In genomic region chr2:28565720-28566295, GRCh38 we compare ENCODE assay signal across 9 cellular contexts.
DNase-seq lines count a peak whose midpoint lies in the region; ATAC-seq and TF ChIP-seq lines count a peak whose summit lies in the region.
"Had no signal": no experiment of that assay in that cellular context is flagged by ENCODE, and none has a peak within 500 bp of the region (broad histone marks: within the 10 kb centered on the region; RNA-seq: fewer than 3 reads in every experiment).

No MANE protein-coding gene starts in this region.

- peaks cover 0 to 2% of the 10 kb centered on the region in 2 donors for H3K27me3 Mint-ChIP-seq in CD4-positive, alpha-beta memory T cell
- H3K27me3 Mint-ChIP-seq in naive thymus-derived CD4-positive, alpha-beta T cell = peaks cover 0 to 2% (median 0%) of the 10 kb centered on the region in 5 donors

- intact Hi-C loops in CD4-positive, alpha-beta memory T cell (cut with micrococcal nuclease) = loop anchor here (2.0 to 10.0 kb wide), 4 partner anchors 21 to 389 kb away; partner anchors contain the start of gene SPDYA
- intact Hi-C loops in naive thymus-derived CD4-positive, alpha-beta T cell (cut with micrococcal nuclease) = loop anchor here (1.0 to 10.0 kb wide), 10 partner anchors 21 to 631 kb away; partner anchors contain the start of genes SPDYA (in 2 of the 2), TRMT61B (in 1 of the 2) and WDR43 (in 1 of the 2)
- intact Hi-C loops in ascending aorta (cut with DNase I) = loop anchor here (2.0 to 10.0 kb wide), 5 partner anchors 17 to 881 kb away; partner anchors contain the start of genes SPDYA and WDR43

- H3K4me3 ChIP-seq in CD4-positive, alpha-beta memory T cell (ENCODE audit: low read length in 2 of 2) = no peak overlapping the region
- H3K4me3 ChIP-seq in Karpas-422 (ENCODE audit: low read length) (peak overlapping the region; percentile 61; the same call in 1 of the 2 replicates), ascending aorta (peak overlapping the region in 1 of 2 donors; percentile 71)
- H3K4me3 ChIP-seq in naive thymus-derived CD4-positive, alpha-beta T cell (ENCODE audit: low read length) = peak overlapping the region; percentile 74

- peaks cover 10 to 30% (median 18%) of the 10 kb centered on the region in 4 donors for H3K4me1 Mint-ChIP-seq in CD4-positive, alpha-beta memory T cell
- H3K4me1 Mint-ChIP-seq in naive thymus-derived CD4-positive, alpha-beta T cell = peaks cover 6 to 24% (median 16%) of the 10 kb centered on the region in 7 donors

- no peak overlapping the region for H3K27ac ChIP-seq in CD4-positive, alpha-beta memory T cell (ENCODE audit: low read depth, low read length)
- H3K27ac ChIP-seq in Karpas-422 (ENCODE audit: low read length) (no peak overlapping the region), angular gyrus (ENCODE audit: low read depth, low read length) (peak overlapping the region; percentile 84), ascending aorta (no peak overlapping the region)
- H3K27ac ChIP-seq in naive thymus-derived CD4-positive, alpha-beta T cell (ENCODE audit: low read depth, low read length) = no peak overlapping the region

- H3K27me3 ChIP-seq in CD4-positive, alpha-beta memory T cell (ENCODE audit: insufficient read depth, low read length) = no peaks in the 10 kb centered on the region
- H3K27me3 ChIP-seq in Karpas-422 (ENCODE audit: low read length) (no peaks in the 10 kb centered on the region), ascending aorta (no peaks in the 10 kb centered on the region)
- H3K27me3 ChIP-seq in naive thymus-derived CD4-positive, alpha-beta T cell (ENCODE audit: control insufficient read depth in 2 of 2, insufficient read depth in 2 of 2, low read length in 2 of 2) = peaks cover 0 to 3% of the 10 kb centered on the region in 2 donors

- CTCF ChIA-PET in CD4-positive, alpha-beta memory T cell (lab: Charles Lee; ENCODE audit: partially characterized antibody) = interaction anchor here (0.6 to 4.8 kb wide), 19 partner anchors 9 to 386 kb away, joined by 3 to 75 read pairs (median 5); partner anchors contain the start of gene PPP1CB
- CTCF ChIA-PET in naive thymus-derived CD4-positive, alpha-beta T cell (lab: Charles Lee) = interaction anchor here (1.0 to 3.9 kb wide), 5 partner anchors 21 to 217 kb away, joined by 4 to 39 read pairs (median 8); partner anchors contain the start of gene PPP1CB

- H3K79me2 ChIP-seq in Karpas-422 (ENCODE audit: low read length) = no peaks in the 10 kb centered on the region

- in situ Hi-C loops in GM13976 (cut with MboI; ENCODE audit: low sequenced_read_pairs, unreplicated experiment) = loop anchor here (25.0 kb wide), 1 partner anchor 621 kb away; no protein-coding TSS in a partner anchor

- H3K9ac ChIP-seq in Karpas-422 (ENCODE audit: low read length) = peak overlapping the region; percentile 63; the same call in 1 of the 2 replicates

- peaks cover 0 to 4% of the 10 kb centered on the region in 2 donors for H3K36me3 Mint-ChIP-seq in CD4-positive, alpha-beta memory T cell
- H3K36me3 Mint-ChIP-seq in naive thymus-derived CD4-positive, alpha-beta T cell = peaks cover 0 to 9% (median 0%) of the 10 kb centered on the region in 5 donors

- H3K4me3 Mint-ChIP-seq in CD4-positive, alpha-beta memory T cell = peak overlapping the region in 6 of 8 donors; percentile 65 to 94 (median 92)
- peak overlapping the region; percentile 84 to 95 (median 92) for H3K4me3 Mint-ChIP-seq in naive thymus-derived CD4-positive, alpha-beta T cell

- POLR2A ChIA-PET in CD4-positive, alpha-beta memory T cell (lab: Charles Lee; ENCODE audit: partially characterized antibody) = interaction anchor here (1.2 to 3.3 kb wide), 4 partner anchors 21 to 195 kb away, joined by 3 to 24 read pairs (median 4); partner anchors contain the start of gene PPP1CB
- POLR2A ChIA-PET in naive thymus-derived CD4-positive, alpha-beta T cell (lab: Charles Lee) = interaction anchor here (0.5 to 3.4 kb wide), 6 partner anchors 22 to 878 kb away, joined by 3 to 18 read pairs (median 4); partner anchors contain the start of gene PPP1CB

- ATAC-seq in naive thymus-derived CD4-positive, alpha-beta T cell = no peak

- H3K9me2 ChIP-seq in Karpas-422 (replicated peaks; ENCODE audit: insufficient read depth, low read length) = no peaks in the 10 kb centered on the region

- H3K9me3 Mint-ChIP-seq in CD4-positive, alpha-beta memory T cell = no peaks in the 10 kb centered on the region
- peaks cover 0 to 2% (median 0%) of the 10 kb centered on the region in 11 donors for H3K9me3 Mint-ChIP-seq in naive thymus-derived CD4-positive, alpha-beta T cell

- H3K36me3 ChIP-seq in CD4-positive, alpha-beta memory T cell (ENCODE audit: insufficient read depth, low read length) = no peaks in the 10 kb centered on the region
- no peaks in the 10 kb centered on the region for H3K36me3 ChIP-seq in Karpas-422 (ENCODE audit: insufficient read depth, low read length)
- H3K36me3 ChIP-seq in naive thymus-derived CD4-positive, alpha-beta T cell (ENCODE audit: control insufficient read depth in 2 of 3, insufficient read depth in 3 of 3, low read length in 3 of 3) = no peaks in the 10 kb centered on the region
- H3K36me3 ChIP-seq in ascending aorta = no peaks in the 10 kb centered on the region

- H3K4me1 ChIP-seq in CD4-positive, alpha-beta memory T cell (ENCODE audit: insufficient read depth, low read length) = peaks cover 11% of the 10 kb centered on the region
- H3K4me1 ChIP-seq in Karpas-422 (ENCODE audit: low read length) = peaks cover 10% of the 10 kb centered on the region
- H3K4me1 ChIP-seq in naive thymus-derived CD4-positive, alpha-beta T cell (ENCODE audit: control insufficient read depth in 2 of 2, insufficient read depth in 2 of 2, low read length in 2 of 2) = peaks cover 6 to 12% of the 10 kb centered on the region in 2 donors
- H3K4me1 ChIP-seq in ascending aorta = peaks cover 0 to 5% of the 10 kb centered on the region in 2 donors

- no peak for TF ChIP-seq CTCF in ascending aorta (IDR thresholded peaks at IDR 0.05)
- no peak for TF ChIP-seq CTCF in GM13976 (IDR thresholded peaks at IDR 0.05; ENCODE audit: borderline replicate concordance, control extremely low read depth, extremely low read depth, insufficient read depth, missing control alignments)

- DNase-seq in CD4-positive, alpha-beta memory T cell = no peak
- no peak for DNase-seq in Karpas-422
- DNase-seq in naive thymus-derived CD4-positive, alpha-beta T cell = no peak
- DNase-seq in NCI-H1694 (lab: John Stamatoyannopoulos, UW) = no peak
- no peak for DNase-seq in ascending aorta (ENCODE audit: low spot score in 2 of 2)
- DNase-seq in GM13976 (ENCODE audit: low spot score) = no peak
- DNase-seq in H4 (ENCODE audit: low spot score) = no peak
- DNase-seq: NCI-H524 treated with DMSO at 0.1 percent for 48 hours had no signal

- H3K9me3 ChIP-seq in CD4-positive, alpha-beta memory T cell (ENCODE audit: control insufficient read depth in 1 of 2, low read length in 2 of 2) = no peaks in the 10 kb centered on the region
- H3K9me3 ChIP-seq in Karpas-422 (ENCODE audit: low read length) = no peaks in the 10 kb centered on the region
- H3K9me3 ChIP-seq in naive thymus-derived CD4-positive, alpha-beta T cell (ENCODE audit: control insufficient read depth in 2 of 3, low read length in 3 of 3) = no peaks in the 10 kb centered on the region
- H3K9me3 ChIP-seq in ascending aorta = no peaks in the 10 kb centered on the region

- H2AFZ ChIP-seq in Karpas-422 (ENCODE audit: low read length) = peak overlapping the region; percentile 89; the same call in 1 of the 2 replicates

- H3K4me2 ChIP-seq in Karpas-422 (ENCODE audit: low read depth, low read length, poor library complexity, severe bottlenecking) = peak overlapping the region; percentile 73

- no peaks in the 10 kb centered on the region for H4K20me1 ChIP-seq in Karpas-422 (ENCODE audit: insufficient read depth, low read depth, low read length)

- peak overlapping the region in 3 of 7 donors; percentile 59 to 97 (median 90) for H3K27ac Mint-ChIP-seq in CD4-positive, alpha-beta memory T cell
- peak overlapping the region in 4 of 9 donors; percentile 14 to 94 (median 29) for H3K27ac Mint-ChIP-seq in naive thymus-derived CD4-positive, alpha-beta T cell

Comparison
In these comparisons a context has a peak if more than half of its experiments do, and no peak if none do; other contexts are left out.
1. H3K4me3 ChIP-seq: peak in Karpas-422 (single experiment) and naive thymus-derived CD4-positive, alpha-beta T cell (single experiment); none in CD4-positive, alpha-beta memory T cell (0 of 2).